8 cellular contexts compared by ENCODE assay signal in genomic region chr2:73736855-73737779, GRCh38. TPM values are rescaled to one million over a fixed set of nuclear protein-coding genes. Genes with fewer than 3 reads are reported as not detected.
A peak's percentile ranks its signal among the peaks of the same experiment; 100 is the strongest.
DNase-seq lines count a peak whose midpoint lies in the region; ATAC-seq and TF ChIP-seq lines count a peak whose summit lies in the region.

Gene TPRKB (minus strand): TSS chr2:73737345. CDS start chr2:73734569, 2,776 bp downstream.

- ATAC-seq in HG03442 (IDR thresholded peaks at IDR 0.05; ENCODE audit: unreplicated experiment): peak; percentile 95
- ATAC-seq in activated CD4-positive, alpha-beta T cell treated with anti-CD3 and anti-CD28 coated beads for 36 hours: peak; percentile 99

- POLR2A ChIA-PET in activated CD4-positive, alpha-beta T cell treated with anti-CD3 and anti-CD28 coated beads for 36 hours (lab: Charles Lee): interaction anchor here (0.6 to 1.3 kb wide), 8 partner anchors 12 to 503 kb away, joined by 3 to 5 read pairs (median 4); partner anchors contain the start of genes CCT7 and MOB1A

- H3K27ac ChIP-seq in layer of hippocampus (ENCODE audit: low read depth, low read length): peak within 1 kb of the TSS; percentile 54

- H3K4me3 Mint-ChIP-seq in activated CD4-positive, alpha-beta T cell treated with anti-CD3 and anti-CD28 coated beads for 36 hours: peak within 1 kb of the TSS; percentile 92

- H3K27ac Mint-ChIP-seq in activated CD4-positive, alpha-beta T cell treated with anti-CD3 and anti-CD28 coated beads for 36 hours: peak within 1 kb of the TSS; percentile 94

- CTCF ChIA-PET in activated CD4-positive, alpha-beta T cell treated with anti-CD3 and anti-CD28 coated beads for 36 hours (lab: Charles Lee): interaction anchor here (0.6 to 1.4 kb wide), 6 partner anchors 10 to 864 kb away, joined by 3 to 6 read pairs (median 3); no protein-coding TSS in a partner anchor

- H3K4me1 Mint-ChIP-seq in activated CD4-positive, alpha-beta T cell treated with anti-CD3 and anti-CD28 coated beads for 36 hours: peaks cover 14% of the 10 kb centered on the region

- H3K9me3 Mint-ChIP-seq in activated CD4-positive, alpha-beta T cell treated with anti-CD3 and anti-CD28 coated beads for 36 hours (ENCODE audit: low read depth): peaks cover 4% of the 10 kb centered on the region

- H3K36me3 Mint-ChIP-seq in activated CD4-positive, alpha-beta T cell treated with anti-CD3 and anti-CD28 coated beads for 36 hours (ENCODE audit: low read depth): peaks cover 28% of the 10 kb centered on the region

- intact Hi-C loops in activated CD4-positive, alpha-beta T cell treated with anti-CD3 and anti-CD28 coated beads for 36 hours (cut with DNase I, micrococcal nuclease): loop anchor here (1.0 to 2.0 kb wide), 22 partner anchors 10 to 792 kb away; partner anchors contain the start of genes PRADC1 (in 2 of the 2), STAMBP (in 2 of the 2), ALMS1 (in 1 of the 2) and AUP1 (in 1 of the 2)

- no peak for TF ChIP-seq CTCF in choroid plexus epithelial cell (conservative IDR thresholded peaks at IDR 0.05; ENCODE audit: low read depth, low read length)

- H3K27me3 Mint-ChIP-seq in activated CD4-positive, alpha-beta T cell treated with anti-CD3 and anti-CD28 coated beads for 36 hours: no peaks in the 10 kb centered on the region

- no peaks in the 10 kb centered on the region for H3K27me3 ChIP-seq in layer of hippocampus (ENCODE audit: control insufficient read depth, insufficient read depth, low read length)

- DNase-seq in Ammon's horn (ENCODE audit: low spot score) (peak; percentile 97), GM19238 (ENCODE audit: insufficient read length, low spot score) (peak; percentile 99), NCI-H524 (lab: John Stamatoyannopoulos, UW) (peak; percentile 96 to 97), choroid plexus epithelial cell (ENCODE audit: low read depth) (peak; percentile 99)
- DNase-seq in activated CD4-positive, alpha-beta T cell treated with anti-CD3 and anti-CD28 coated beads for 36 hours: peak; percentile 98
- peak; percentile 86 for DNase-seq in stimulated activated CD4-positive, alpha-beta T cell treated with anti-CD3 and anti-CD28 coated beads, Interleukin-1b, Interleukin-23, amount 100 ng/mL, for 4 hours (ENCODE audit: low read depth in 2 of 2)

- peak within 1 kb of the TSS; percentile 73 for H3K4me3 ChIP-seq in choroid plexus epithelial cell (ENCODE audit: low read depth, low read length)

RNA-seq across cellular contexts. Expression of gene TPRKB, which starts in this region (rescaled TPM):
- total RNA-seq in activated CD4-positive, alpha-beta T cell treated with anti-CD3 and anti-CD28 coated beads for 36 hours: 10 to 100 TPM; 23.3 to 35.3 TPM

Comparison
In these comparisons a context has a peak if more than half of its experiments do, and no peak if none do; other contexts are left out.
1. Peak in every context shown above with its lines: DNase-seq, ATAC-seq, H3K4me3 ChIP-seq and H3K27ac ChIP-seq.